8 cellular contexts compared by ENCODE assay signal in the genomic region with DNA sequence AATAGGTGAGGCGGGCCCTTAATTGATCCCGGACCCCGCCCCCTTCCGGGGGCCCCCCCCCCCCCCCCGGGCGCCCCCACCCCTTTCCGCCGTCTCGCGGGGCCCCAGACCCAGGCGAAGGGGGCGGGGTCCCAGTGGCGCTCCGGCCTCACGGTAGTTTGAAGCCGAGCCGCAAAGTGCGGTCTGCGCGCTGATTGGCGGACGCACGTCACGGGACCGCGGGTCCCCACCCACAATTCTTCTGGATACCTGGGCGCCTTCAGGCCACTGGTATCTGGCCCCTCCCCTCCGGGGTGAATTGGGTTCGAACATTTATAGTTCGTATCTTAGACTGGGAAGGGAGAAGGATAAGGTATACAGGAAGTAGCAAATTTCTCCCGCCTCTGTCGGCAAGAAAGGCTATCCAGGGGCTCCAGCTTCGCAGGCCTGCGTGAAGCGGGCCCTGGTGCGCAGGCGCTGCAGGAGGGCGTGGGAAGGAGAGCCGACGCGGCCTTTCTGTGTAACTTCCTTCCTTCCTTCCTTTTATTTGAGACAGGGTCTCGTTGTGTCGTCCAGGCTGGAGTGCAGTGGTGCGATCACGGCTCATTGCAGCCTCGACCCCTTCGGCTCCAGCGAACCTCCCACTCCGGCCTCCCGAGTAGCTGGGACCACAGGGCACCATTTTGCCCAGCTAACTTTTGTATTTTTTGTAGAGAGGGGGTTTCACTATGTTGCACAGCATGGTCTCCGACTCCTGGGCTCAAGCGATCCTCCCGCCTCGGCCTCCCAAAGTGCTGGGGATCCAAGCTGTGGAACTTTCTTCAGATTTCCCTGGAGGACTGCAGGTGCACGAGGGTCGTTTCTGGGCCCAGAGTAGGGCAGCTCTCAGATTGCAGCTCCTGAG. TPM values are rescaled to one million over a fixed set of nuclear protein-coding genes. Genes with fewer than 3 reads are reported as not detected.
DNase-seq lines count a peak whose midpoint lies in the region; ATAC-seq and TF ChIP-seq lines count a peak whose summit lies in the region.

No MANE protein-coding gene starts in this region.

- ATAC-seq in HG02571 (IDR thresholded peaks at IDR 0.05; ENCODE audit: unreplicated experiment) = peak; percentile 80

- peak; percentile 76 for DNase-seq in GM04504 (ENCODE audit: low read depth)
- DNase-seq in NB4 (ENCODE audit: low read depth) = peak; percentile 98
- DNase-seq in SK-N-DZ (ENCODE audit: low spot score) = peak; percentile 96
- DNase-seq in activated naive CD4-positive, alpha-beta T cell treated with anti-CD3 and anti-CD28 coated beads, Interleukin-2, amount 50 U/mL, for 16 hours = peak; percentile 99
- peak; percentile 64 for DNase-seq in glomerular endothelial cell (ENCODE audit: extremely low read depth, low read depth, low spot score)
- peak; percentile 94 for DNase-seq in occipital lobe (lab: John Stamatoyannopoulos, UW)

- H3K27ac ChIP-seq in temporal lobe (ENCODE audit: low read depth, low read length) = peak overlapping the region; percentile 64

- TF ChIP-seq POLR2A in NB4 (IDR thresholded peaks at IDR 0.05; ENCODE audit: extremely low read depth, insufficient read length) = peak; percentile 79

- peak overlapping the region; percentile 92 for H3K4me3 ChIP-seq in NB4 (ENCODE audit: low read depth, low read length)

- TF ChIP-seq CTCF in NB4 (IDR thresholded peaks at IDR 0.05; ENCODE audit: low read depth, low read length) = no peak

RNA-seq across cellular contexts. Expression of a gene that starts 0.6 kb away (rescaled TPM):
- polyA plus RNA-seq in SK-N-DZ (2014; cell fraction: cytosol; rRNA removed) = 481 and 505 TPM in 2 replicates
- 596 and 634 TPM in 2 replicates for polyA plus RNA-seq in SK-N-DZ (2014; cell fraction: nucleus; rRNA removed)
- total RNA-seq in glomerular endothelial cell (187 and 221 TPM in 2 replicates), occipital lobe (139 TPM), temporal lobe (127 TPM)

RNA-seq across cellular contexts. Expression of a gene that starts 36.0 kb away (rescaled TPM):
- 19.1 and 20.5 TPM in 2 replicates for polyA plus RNA-seq in SK-N-DZ (2014; cell fraction: cytosol; rRNA removed)
- 27.5 and 31.3 TPM in 2 replicates for polyA plus RNA-seq in SK-N-DZ (2014; cell fraction: nucleus; rRNA removed)
- total RNA-seq in glomerular endothelial cell = 17.3 and 35.9 TPM in 2 replicates
- total RNA-seq in occipital lobe = 377 TPM
- 189 TPM for total RNA-seq in temporal lobe

Comparison
In these comparisons a context has a peak if more than half of its experiments do, and no peak if none do; other contexts are left out.
1. Peak in every context shown above with its lines: DNase-seq, ATAC-seq, H3K4me3 ChIP-seq and H3K27ac ChIP-seq.